In genomic region chr1:247373721-247374141, GRCh38 we compare ENCODE assay signal across 7 cellular contexts. TPM values are rescaled to one million over a fixed set of nuclear protein-coding genes. Genes with fewer than 3 reads are reported as not detected.
DNase-seq lines count a peak whose midpoint lies in the region; ATAC-seq and TF ChIP-seq lines count a peak whose summit lies in the region.

No MANE protein-coding gene starts in this region.

- peak overlapping the region; percentile 55 for H3K4me3 Mint-ChIP-seq in activated CD4-positive, alpha-beta T cell treated with anti-CD3 and anti-CD28 coated beads, Interleukin-2, amount 10 ng/mL, durations not matched to agents 24 days and 14 days
- no peak overlapping the region for H3K4me3 Mint-ChIP-seq in mesothelial cell of epicardium

- H3K4me1 Mint-ChIP-seq in activated CD4-positive, alpha-beta T cell treated with anti-CD3 and anti-CD28 coated beads, Interleukin-2, amount 10 ng/mL, durations not matched to agents 24 days and 14 days = peaks cover 6% of the 10 kb centered on the region
- H3K4me1 Mint-ChIP-seq in mesothelial cell of epicardium = peaks cover 70% of the 10 kb centered on the region

- in situ Hi-C loops in KBM-7 (cut with MboI; ENCODE audit: low pct_unique_long_range_greater_than_20kb, low sequenced_read_pairs) = no loop called here

- H3K9me3 Mint-ChIP-seq in activated CD4-positive, alpha-beta T cell treated with anti-CD3 and anti-CD28 coated beads, Interleukin-2, amount 10 ng/mL, durations not matched to agents 24 days and 14 days = no peaks in the 10 kb centered on the region
- no peaks in the 10 kb centered on the region for H3K9me3 Mint-ChIP-seq in mesothelial cell of epicardium

- intact Hi-C loops in activated CD4-positive, alpha-beta T cell treated with anti-CD3 and anti-CD28 coated beads, Interleukin-2, amount 10 ng/mL, durations not matched to agents 24 days and 14 days (cut with micrococcal nuclease) = loop anchor here (2.0 kb wide), 1 partner anchor 17 kb away; no protein-coding TSS in a partner anchor

- peaks cover 17% of the 10 kb centered on the region for H3K27me3 Mint-ChIP-seq in activated CD4-positive, alpha-beta T cell treated with anti-CD3 and anti-CD28 coated beads, Interleukin-2, amount 10 ng/mL, durations not matched to agents 24 days and 14 days
- H3K27me3 Mint-ChIP-seq in mesothelial cell of epicardium (ENCODE audit: low read depth) = no peaks in the 10 kb centered on the region

- H3K36me3 Mint-ChIP-seq in activated CD4-positive, alpha-beta T cell treated with anti-CD3 and anti-CD28 coated beads, Interleukin-2, amount 10 ng/mL, durations not matched to agents 24 days and 14 days (ENCODE audit: low read depth) = no peaks in the 10 kb centered on the region
- H3K36me3 Mint-ChIP-seq in mesothelial cell of epicardium = no peaks in the 10 kb centered on the region

- TF ChIP-seq CTCF in mesothelial cell of epicardium (IDR thresholded peaks at IDR 0.05; ENCODE audit: unreplicated experiment) = peak; percentile 59

- ATAC-seq in GM19023 (IDR thresholded peaks at IDR 0.05; ENCODE audit: unreplicated experiment) (peak; percentile 54), GM19328 (IDR thresholded peaks at IDR 0.05; ENCODE audit: unreplicated experiment) (no peak)

- DNase-seq in KBM-7 (peak; percentile 85), mesothelial cell of epicardium (ENCODE audit: low spot score in 2 of 2, unreplicated experiment in 2 of 2) (no peak)
- peak; percentile 85 for DNase-seq in activated CD4-positive, alpha-beta T cell treated with anti-CD3 and anti-CD28 coated beads, Interleukin-2, amount 10 ng/mL, durations not matched to agents 24 days and 14 days
- DNase-seq in effector CD4-positive, alpha-beta T cell = peak; percentile 33
- peak; percentile 27 to 35 for DNase-seq in stimulated activated CD8-positive, alpha-beta memory T cell treated with anti-CD3 and anti-CD28 coated beads, Interleukin-7, amount 100 ng/mL, for 4 hours (ENCODE audit: low read depth in 2 of 2)

- H3K27ac Mint-ChIP-seq in activated CD4-positive, alpha-beta T cell treated with anti-CD3 and anti-CD28 coated beads, Interleukin-2, amount 10 ng/mL, durations not matched to agents 24 days and 14 days = no peak overlapping the region
- no peak overlapping the region for H3K27ac Mint-ChIP-seq in mesothelial cell of epicardium

RNA-seq across cellular contexts. Expression of gene ZNF496, which starts 42.1 kb away (rescaled TPM):
- total RNA-seq in activated CD4-positive, alpha-beta T cell treated with anti-CD3 and anti-CD28 coated beads, Interleukin-2, amount 10 ng/mL, durations not matched to agents 24 days and 14 days = 14.2 and 15.7 TPM in 2 replicates
- 61.5 to 70.6 TPM (median 69.0 TPM) in 3 replicates for total RNA-seq in mesothelial cell of epicardium

RNA-seq across cellular contexts. Expression of gene NLRP3, which starts 42.2 kb away (rescaled TPM):
- 0.14 and 0.16 TPM in 2 replicates for total RNA-seq in activated CD4-positive, alpha-beta T cell treated with anti-CD3 and anti-CD28 coated beads, Interleukin-2, amount 10 ng/mL, durations not matched to agents 24 days and 14 days
- total RNA-seq in mesothelial cell of epicardium = 0.13 to 0.34 TPM (median 0.22 TPM) in 3 replicates

Comparison
In these comparisons a context has a peak if more than half of its experiments do, and no peak if none do; other contexts are left out.
1. DNase-seq: peak in KBM-7 (single experiment), activated CD4-positive, alpha-beta T cell treated with anti-CD3 and anti-CD28 coated beads, Interleukin-2, amount 10 ng/mL, durations not matched to agents 24 days and 14 days (single experiment), effector CD4-positive, alpha-beta T cell (single experiment) and stimulated activated CD8-positive, alpha-beta memory T cell treated with anti-CD3 and anti-CD28 coated beads, Interleukin-7, amount 100 ng/mL, for 4 hours (2 of 2); none in mesothelial cell of epicardium (0 of 2).